ENCODE assay signal across 7 cellular contexts in genomic region chr9:41053666-41054363, GRCh38.
A peak's percentile ranks its signal among the peaks of the same experiment; 100 is the strongest.
ATAC-seq lines count a peak whose summit lies in the region.

No MANE protein-coding gene starts in this region.

- peak; percentile 94 for ATAC-seq in GM18861 (IDR thresholded peaks at IDR 0.05; ENCODE audit: unreplicated experiment)
- ATAC-seq in GM19438 (IDR thresholded peaks at IDR 0.05; ENCODE audit: low read depth, unreplicated experiment): peak; percentile 90
- ATAC-seq in GM21723 (IDR thresholded peaks at IDR 0.05; ENCODE audit: unreplicated experiment): peak; percentile 77
- ATAC-seq in HG02840 (IDR thresholded peaks at IDR 0.05; ENCODE audit: low FRiP score, unreplicated experiment): peak; percentile 82
- peak; percentile 74 for ATAC-seq in HG03095 (IDR thresholded peaks at IDR 0.05; ENCODE audit: unreplicated experiment)
- peak; percentile 78 for ATAC-seq in HG03457 (IDR thresholded peaks at IDR 0.05; ENCODE audit: unreplicated experiment)
- ATAC-seq in SK-N-SH treated with all-trans-retinoic acid at 6 μM for 48 hours: peak; percentile 64

Comparison
In these comparisons a context has a peak if more than half of its experiments do, and no peak if none do; other contexts are left out.
1. Peak in every context shown above with its lines: ATAC-seq.